8 cellular contexts compared by ENCODE assay signal in the genomic region with DNA sequence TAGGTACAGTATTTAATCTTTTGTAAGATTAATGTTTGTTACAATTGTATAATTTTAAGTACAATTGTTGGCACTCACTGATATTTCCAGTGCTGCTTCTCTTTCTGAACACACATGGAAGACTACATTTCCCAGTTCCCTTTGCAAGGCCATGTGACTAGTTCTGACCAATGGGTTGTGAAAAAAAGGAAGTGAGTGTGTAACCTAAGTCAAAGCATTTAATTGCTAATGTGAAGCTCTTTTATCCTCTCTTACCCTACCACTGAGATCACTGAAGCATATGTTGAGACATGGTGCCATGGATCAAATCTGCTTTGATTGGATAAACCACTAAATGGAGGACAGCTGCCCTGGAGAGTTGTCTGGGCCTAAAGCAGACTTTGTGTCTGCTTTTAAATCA.
DNase-seq lines count a peak whose midpoint lies in the region; ATAC-seq lines count a peak whose summit lies in the region.

No MANE protein-coding gene starts in this region.

- ATAC-seq in GM18909 (IDR thresholded peaks at IDR 0.05; ENCODE audit: poor library complexity, unreplicated experiment) (peak; percentile 71), HG03442 (IDR thresholded peaks at IDR 0.05; ENCODE audit: unreplicated experiment) (peak; percentile 78), GM19455 (IDR thresholded peaks at IDR 0.05; ENCODE audit: unreplicated experiment) (no peak)

- peak; percentile 66 for DNase-seq in D341Med (ENCODE audit: low spot score)
- peak; percentile 59 for DNase-seq in NCI-H446 treated with DMSO at 0.1 percent for 48 hours (lab: John Stamatoyannopoulos, UW)
- peak; percentile 23 for DNase-seq in activated CD4-positive, alpha-beta T cell treated with anti-CD3 and anti-CD28 coated beads, Interleukin-2, amount 50 U/mL, for 1 hour
- DNase-seq in glomerular visceral epithelial cell (ENCODE audit: extremely low spot score): peak; percentile 37
- peak; percentile 85 for DNase-seq in putamen (ENCODE audit: low spot score)

Comparison
In these comparisons a context has a peak if more than half of its experiments do, and no peak if none do; other contexts are left out.
1. DNase-seq: peak in every context shown above with its lines; median percentile 85 in putamen; 66 in D341Med; 59 in NCI-H446 treated with DMSO at 0.1 percent for 48 hours; 37 in glomerular visceral epithelial cell; 23 in activated CD4-positive, alpha-beta T cell treated with anti-CD3 and anti-CD28 coated beads, Interleukin-2, amount 50 U/mL, for 1 hour.